Comparison of ENCODE assay signal across 19 cellular contexts in genomic region chr6:79778794-79779193, GRCh38.
DNase-seq lines count a peak whose midpoint lies in the region; TF ChIP-seq lines count a peak whose summit lies in the region.
"Had no signal": no experiment of that assay in that cellular context is flagged by ENCODE, and none has a peak within 500 bp of the region (broad histone marks: within the 10 kb centered on the region; RNA-seq: fewer than 3 reads in every experiment).

No MANE protein-coding gene starts in this region.

- H3K27ac Mint-ChIP-seq in neural progenitor cell, result no peak overlapping the region
- H3K27ac Mint-ChIP-seq: activated naive CD8-positive, alpha-beta T cell treated with anti-CD3 and anti-CD28 coated beads, Interleukin-2, amount 10 ng/mL, durations not matched to agents 7 days and 5 days; activated T-helper 2 cell treated with anti-CD3 and anti-CD28 coated beads, Interferon-gamma antibody, Interleukin-2, Interleukin-4, amounts not matched to agents 10 μg/mL and 5 μg/mL and 100 μg/mL, durations not matched to agents 14 hours and 24 hours and 36 hours; CD14-positive monocyte; effector memory CD8-positive, alpha-beta T cell had no signal

- H3K36me3 ChIP-seq in KMS-11 (ENCODE audit: insufficient read depth) (no peaks in the 10 kb centered on the region), SU-DHL-6 (ENCODE audit: low read length) (no peaks in the 10 kb centered on the region), neural progenitor cell (no peaks in the 10 kb centered on the region), Peyer's patch (no peaks in the 10 kb centered on the region)
- H3K36me3 ChIP-seq: WERI-Rb-1 had no signal

- H3K27ac ChIP-seq in KMS-11 (no peak overlapping the region), SU-DHL-6 (ENCODE audit: low read depth, low read length) (no peak overlapping the region), neural progenitor cell (no peak overlapping the region), Peyer's patch (no peak overlapping the region)
- H3K27ac ChIP-seq: psoas muscle, WERI-Rb-1 had no signal

- H4K20me1 ChIP-seq in KMS-11 (ENCODE audit: insufficient read depth) (no peaks in the 10 kb centered on the region), SU-DHL-6 (ENCODE audit: low read depth, low read length) (no peaks in the 10 kb centered on the region), neural progenitor cell (ENCODE audit: low read depth) (no peaks in the 10 kb centered on the region)

- H3K4me2 ChIP-seq in KMS-11 (no peak overlapping the region), SU-DHL-6 (ENCODE audit: low read depth, low read length, poor library complexity, severe bottlenecking) (no peak overlapping the region), neural progenitor cell (no peak overlapping the region)

- DNase-seq in NCI-H748 (lab: John Stamatoyannopoulos, UW; ENCODE audit: unreplicated experiment), result peak; percentile 15
- no peak for DNase-seq in NCI-H748 treated with DMSO at 0.1 percent for 48 hours (lab: John Stamatoyannopoulos, UW)
- DNase-seq in neural progenitor cell (ENCODE audit: low spot score), result no peak
- no peak for DNase-seq in SW480 (ENCODE audit: low spot score)
- DNase-seq in activated gamma-delta T cell (lab: John Stamatoyannopoulos, UW), result no peak
- DNase-seq in Peyer's patch, result no peak
- DNase-seq: activated CD8-positive, alpha-beta memory T cell treated with anti-CD3 and anti-CD28 coated beads, Interleukin-2, amount 50 U/mL, for 4 hours; activated naive CD8-positive, alpha-beta T cell treated with anti-CD3 and anti-CD28 coated beads, Interleukin-2, amount 10 ng/mL, durations not matched to agents 7 days and 5 days; effector memory CD8-positive, alpha-beta T cell; NCI-H1436; NCI-H2227 treated with DMSO at 0.1 percent for 48 hours; psoas muscle; stimulated activated CD4-positive, alpha-beta T cell treated with anti-CD3 and anti-CD28 coated beads, Interleukin-2, amount 100 ng/mL, for 24 hours; stimulated activated naive CD4-positive, alpha-beta T cell treated with Interleukin-2 at 50 U/mL for 16 hours had no signal

- H3K4me1 Mint-ChIP-seq in neural progenitor cell, result peaks cover 6% of the 10 kb centered on the region

- no peaks in the 10 kb centered on the region for H3K27me3 Mint-ChIP-seq in neural progenitor cell (ENCODE audit: insufficient read depth, low read depth)
- H3K27me3 Mint-ChIP-seq: effector memory CD8-positive, alpha-beta T cell had no signal

- H3K4me3 Mint-ChIP-seq in neural progenitor cell, result no peak overlapping the region

- H3K9ac ChIP-seq in KMS-11 (no peak overlapping the region), SU-DHL-6 (ENCODE audit: low read length) (no peak overlapping the region), neural progenitor cell (no peak overlapping the region)

- H3K4me3 ChIP-seq in KMS-11 (IDR thresholded peaks at IDR 0.05; ENCODE audit: insufficient read depth, low read depth, low read length), result no peak overlapping the region
- no peak overlapping the region for H3K4me3 ChIP-seq in SU-DHL-6 (ENCODE audit: insufficient read depth, low read length, poor library complexity, severe bottlenecking)
- H3K4me3 ChIP-seq in neural progenitor cell, result no peak overlapping the region
- H3K4me3 ChIP-seq in Peyer's patch, result no peak overlapping the region

- H3K4me1 ChIP-seq in KMS-11 (ENCODE audit: low read depth, poor library complexity, severe bottlenecking) (no peaks in the 10 kb centered on the region), neural progenitor cell (peaks cover 4% of the 10 kb centered on the region), Peyer's patch (peaks cover 0 to 4% (median 0%) of the 10 kb centered on the region in 4 donors)
- H3K4me1 ChIP-seq: psoas muscle had no signal

- H2AFZ ChIP-seq in KMS-11 (ENCODE audit: low read depth) (peak overlapping the region; percentile 83; the same call in 1 of the 2 replicates), SU-DHL-6 (ENCODE audit: low read depth, low read length, severe bottlenecking) (peak overlapping the region; percentile 49), neural progenitor cell (replicated peaks) (peak overlapping the region; percentile 32)

- no peaks in the 10 kb centered on the region for H3F3A ChIP-seq in SU-DHL-6 (ENCODE audit: insufficient read depth)
- no peaks in the 10 kb centered on the region for H3F3A ChIP-seq in neural progenitor cell (ENCODE audit: low read depth)

- no peaks in the 10 kb centered on the region for H3K9me3 ChIP-seq in SU-DHL-6 (ENCODE audit: insufficient read depth, low read length)
- H3K9me3 ChIP-seq in neural progenitor cell (ENCODE audit: low read depth), result no peaks in the 10 kb centered on the region
- no peaks in the 10 kb centered on the region for H3K9me3 ChIP-seq in Peyer's patch
- H3K9me3 ChIP-seq: psoas muscle had no signal

- H3K9me3 Mint-ChIP-seq in neural progenitor cell, result no peaks in the 10 kb centered on the region
- H3K9me3 Mint-ChIP-seq: activated naive CD8-positive, alpha-beta T cell treated with anti-CD3 and anti-CD28 coated beads, Interleukin-2, amount 10 ng/mL, durations not matched to agents 7 days and 5 days; activated T-helper 2 cell treated with anti-CD3 and anti-CD28 coated beads, Interferon-gamma antibody, Interleukin-2, Interleukin-4, amounts not matched to agents 10 μg/mL and 5 μg/mL and 100 μg/mL, durations not matched to agents 14 hours and 24 hours and 36 hours; effector memory CD8-positive, alpha-beta T cell had no signal

- H3K27me3 ChIP-seq in KMS-11 (ENCODE audit: insufficient read depth, low read depth) (no peaks in the 10 kb centered on the region), SU-DHL-6 (ENCODE audit: low read length) (no peaks in the 10 kb centered on the region), neural progenitor cell (no peaks in the 10 kb centered on the region), Peyer's patch (no peaks in the 10 kb centered on the region)

- TF ChIP-seq CTCF in KMS-11 (conservative IDR thresholded peaks at IDR 0.05; ENCODE audit: low read depth, low read length) (no peak), SU-DHL-6 (IDR thresholded peaks at IDR 0.05; ENCODE audit: insufficient read depth, low read length, poor library complexity, severe bottlenecking) (no peak), neural progenitor cell (IDR thresholded peaks at IDR 0.05) (no peak), Peyer's patch (IDR thresholded peaks at IDR 0.05) (no peak)

- no peak for TF ChIP-seq POLR2A in Peyer's patch (IDR thresholded peaks at IDR 0.05)

- H3K36me3 Mint-ChIP-seq in neural progenitor cell, result no peaks in the 10 kb centered on the region
- H3K36me3 Mint-ChIP-seq: activated naive CD8-positive, alpha-beta T cell treated with anti-CD3 and anti-CD28 coated beads, Interleukin-2, amount 10 ng/mL, durations not matched to agents 7 days and 5 days; CD14-positive monocyte had no signal

- H3K9me2 ChIP-seq in SU-DHL-6 (replicated peaks; ENCODE audit: insufficient read depth, low read length), result no peaks in the 10 kb centered on the region

- H3K79me2 ChIP-seq in KMS-11 (ENCODE audit: insufficient read depth, low read depth), result no peaks in the 10 kb centered on the region
- H3K79me2 ChIP-seq in SU-DHL-6 (ENCODE audit: insufficient read depth, low read length), result no peaks in the 10 kb centered on the region
- no peaks in the 10 kb centered on the region for H3K79me2 ChIP-seq in neural progenitor cell (ENCODE audit: low read depth)

Comparison
In these comparisons a context has a peak if more than half of its experiments do, and no peak if none do; other contexts are left out.
1. H2AFZ ChIP-seq: peak in every context shown above with its lines; median percentile 83 in KMS-11; 49 in SU-DHL-6; 32 in neural progenitor cell.